Comparison of ENCODE assay signal across 8 cellular contexts in the genomic region with DNA sequence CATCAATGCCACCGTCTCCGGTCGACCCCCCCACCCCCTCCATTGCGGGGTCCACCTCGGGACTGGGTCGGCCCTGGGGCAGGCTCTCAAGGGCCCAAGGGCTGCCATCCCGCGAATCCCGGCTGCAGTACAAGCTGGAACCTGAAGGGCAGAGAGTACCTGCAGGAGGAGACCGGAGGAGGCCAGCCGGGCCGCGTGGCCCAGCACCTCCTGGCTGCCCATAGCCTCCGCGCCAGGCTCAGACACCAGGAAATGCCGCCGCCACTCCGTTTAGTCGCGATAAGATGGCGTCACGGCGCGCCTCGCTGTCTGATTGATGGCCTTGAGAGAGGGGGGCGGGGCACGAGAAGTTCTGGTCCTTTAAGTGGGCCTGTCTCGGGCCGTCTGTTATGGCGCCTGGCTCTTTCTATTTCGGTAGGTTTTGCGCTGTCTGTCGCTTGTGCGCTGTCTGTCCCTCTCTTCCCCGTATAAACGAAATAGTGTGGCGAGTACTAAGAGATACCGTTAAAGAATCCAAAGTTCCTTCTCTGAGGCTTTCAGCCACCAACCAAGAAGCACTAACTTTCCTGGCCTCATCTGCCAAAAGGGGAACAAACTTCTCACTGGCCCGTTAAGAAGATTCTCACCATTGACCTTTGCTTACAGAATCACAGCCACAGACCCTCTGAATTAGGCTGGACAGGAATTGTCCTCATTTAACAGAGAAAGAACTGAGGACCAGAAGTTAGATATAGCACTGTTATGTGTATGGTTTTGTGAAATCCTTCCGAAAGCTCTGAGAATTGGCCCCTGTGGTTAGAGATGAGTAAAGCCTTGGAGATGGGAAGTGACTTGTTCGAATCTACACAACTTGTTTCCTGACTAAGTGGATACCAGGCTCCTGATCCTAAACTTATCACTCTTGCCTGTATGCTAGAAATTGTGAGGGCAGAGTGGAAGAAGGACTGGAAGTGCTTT. TPM values are rescaled to one million over a fixed set of nuclear protein-coding genes. Genes with fewer than 3 reads are reported as not detected.
DNase-seq lines count a peak whose midpoint lies in the region; ATAC-seq and TF ChIP-seq lines count a peak whose summit lies in the region.

A gene with protein sequence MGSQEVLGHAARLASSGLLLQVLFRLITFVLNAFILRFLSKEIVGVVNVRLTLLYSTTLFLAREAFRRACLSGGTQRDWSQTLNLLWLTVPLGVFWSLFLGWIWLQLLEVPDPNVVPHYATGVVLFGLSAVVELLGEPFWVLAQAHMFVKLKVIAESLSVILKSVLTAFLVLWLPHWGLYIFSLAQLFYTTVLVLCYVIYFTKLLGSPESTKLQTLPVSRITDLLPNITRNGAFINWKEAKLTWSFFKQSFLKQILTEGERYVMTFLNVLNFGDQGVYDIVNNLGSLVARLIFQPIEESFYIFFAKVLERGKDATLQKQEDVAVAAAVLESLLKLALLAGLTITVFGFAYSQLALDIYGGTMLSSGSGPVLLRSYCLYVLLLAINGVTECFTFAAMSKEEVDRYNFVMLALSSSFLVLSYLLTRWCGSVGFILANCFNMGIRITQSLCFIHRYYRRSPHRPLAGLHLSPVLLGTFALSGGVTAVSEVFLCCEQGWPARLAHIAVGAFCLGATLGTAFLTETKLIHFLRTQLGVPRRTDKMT (minus strand): TSS at position 257 of the 957 bp plus-strand sequence. CDS start 35 bp downstream, at position 222.

- H3K27me3 Mint-ChIP-seq in endothelial cell (ENCODE audit: unreplicated experiment) (peaks cover 12% of the 10 kb centered on the region), mesothelial cell of epicardium (ENCODE audit: low read depth) (no peaks in the 10 kb centered on the region)

- H3K36me3 ChIP-seq in HUES6 (ENCODE audit: control insufficient read depth, insufficient read depth, low read length) (peaks cover 6% of the 10 kb centered on the region), OCI-LY3 (replicated peaks; ENCODE audit: low read depth, low read length) (peaks cover 8% of the 10 kb centered on the region)

- no peaks in the 10 kb centered on the region for H3K27me3 ChIP-seq in HUES6 (ENCODE audit: control insufficient read depth, insufficient read depth, low read length)
- H3K27me3 ChIP-seq in OCI-LY3 (ENCODE audit: low read depth, low read length), result no peaks in the 10 kb centered on the region

- H3K27ac Mint-ChIP-seq in endothelial cell (ENCODE audit: unreplicated experiment) (peak within 1 kb of the TSS; percentile 98), mesothelial cell of epicardium (peak within 1 kb of the TSS; percentile 99)

- H3K4me1 ChIP-seq in HUES6 (ENCODE audit: control insufficient read depth, insufficient read depth, low read length), result peaks cover 11% of the 10 kb centered on the region
- H3K4me1 ChIP-seq in OCI-LY3 (ENCODE audit: low read length), result peaks cover 16% of the 10 kb centered on the region

- no peaks in the 10 kb centered on the region for H4K20me1 ChIP-seq in OCI-LY3 (ENCODE audit: insufficient read depth, low read length)

- H3K4me3 ChIP-seq in HUES6 (ENCODE audit: low read depth, low read length) (peak within 1 kb of the TSS; percentile 85), OCI-LY3 (ENCODE audit: low read length) (peak within 1 kb of the TSS; percentile 77)

- H3K4me2 ChIP-seq in OCI-LY3 (ENCODE audit: low read length), result peak within 1 kb of the TSS; percentile 84

- H3K4me1 Mint-ChIP-seq in endothelial cell (ENCODE audit: unreplicated experiment) (peaks cover 17% of the 10 kb centered on the region), mesothelial cell of epicardium (peaks cover 18% of the 10 kb centered on the region)

- H3K79me2 ChIP-seq in OCI-LY3 (ENCODE audit: low read length), result peaks cover 23% of the 10 kb centered on the region

- peak within 1 kb of the TSS; percentile 95 for H2AFZ ChIP-seq in OCI-LY3 (ENCODE audit: low read depth, low read length)

- ATAC-seq in GM21390 (IDR thresholded peaks at IDR 0.05; ENCODE audit: unreplicated experiment), result peak; percentile 83

- H3K36me3 Mint-ChIP-seq in endothelial cell (ENCODE audit: low read depth, unreplicated experiment), result no peaks in the 10 kb centered on the region
- peaks cover 4% of the 10 kb centered on the region for H3K36me3 Mint-ChIP-seq in mesothelial cell of epicardium

- H3K9ac ChIP-seq in HUES6 (ENCODE audit: low read length) (peak within 1 kb of the TSS; percentile 90), OCI-LY3 (ENCODE audit: low read length) (peak within 1 kb of the TSS; percentile 77)

- TF ChIP-seq CTCF in OCI-LY3 (IDR thresholded peaks at IDR 0.05; ENCODE audit: low read depth, low read length), result no peak
- TF ChIP-seq CTCF in endothelial cell (IDR thresholded peaks at IDR 0.05; ENCODE audit: unreplicated experiment), result no peak
- TF ChIP-seq CTCF in mesothelial cell of epicardium (IDR thresholded peaks at IDR 0.05; ENCODE audit: unreplicated experiment), result peak; percentile 13

- H3K9me3 ChIP-seq in HUES6 (ENCODE audit: control insufficient read depth, insufficient read depth, low read depth, low read length), result no peaks in the 10 kb centered on the region
- H3K9me3 ChIP-seq in OCI-LY3 (ENCODE audit: insufficient read depth, low read length), result no peaks in the 10 kb centered on the region

- peak within 1 kb of the TSS; percentile 86 for H3K27ac ChIP-seq in HUES6 (ENCODE audit: low read depth, low read length)
- H3K27ac ChIP-seq in OCI-LY3 (ENCODE audit: low read length), result peak within 1 kb of the TSS; percentile 62

- H3K4me3 Mint-ChIP-seq in endothelial cell (ENCODE audit: unreplicated experiment) (peak within 1 kb of the TSS; percentile 98), mesothelial cell of epicardium (peak within 1 kb of the TSS; percentile 89)

- DNase-seq in COR-L47 (lab: John Stamatoyannopoulos, UW) (peak; percentile 83), endothelial cell (ENCODE audit: low spot score) (peak; percentile 98), mesothelial cell of epicardium (ENCODE audit: low spot score in 2 of 2, unreplicated experiment in 2 of 2) (peak; percentile 92 to 97)
- DNase-seq in activated CD8-positive, alpha-beta memory T cell treated with anti-CD3 and anti-CD28 coated beads, Interleukin-2, amount 50 U/mL, for 48 hours, result peak; percentile 99
- DNase-seq in stimulated activated CD8-positive, alpha-beta memory T cell treated with anti-CD3 and anti-CD28 coated beads, Interleukin-15, amount 100 ng/mL, for 4 hours (ENCODE audit: low read depth in 2 of 2), result peak; percentile 93 to 94

- no peaks in the 10 kb centered on the region for H3K9me3 Mint-ChIP-seq in endothelial cell (ENCODE audit: unreplicated experiment)
- H3K9me3 Mint-ChIP-seq in mesothelial cell of epicardium, result no peaks in the 10 kb centered on the region

RNA-seq across cellular contexts. Expression of the gene that starts here (rescaled TPM):
- 21.1 TPM for total RNA-seq in endothelial cell (ENCODE audit: unreplicated experiment)
- total RNA-seq in mesothelial cell of epicardium, result 27.7 to 30.4 TPM (median 28.3 TPM) in 3 replicates

Comparison
In these comparisons a context has a peak if more than half of its experiments do, and no peak if none do; other contexts are left out.
1. Peak in every context shown above with its lines: DNase-seq, ATAC-seq, H3K4me3 ChIP-seq and H3K27ac ChIP-seq.